ENCODE assay signal across 8 cellular contexts in the genomic region with DNA sequence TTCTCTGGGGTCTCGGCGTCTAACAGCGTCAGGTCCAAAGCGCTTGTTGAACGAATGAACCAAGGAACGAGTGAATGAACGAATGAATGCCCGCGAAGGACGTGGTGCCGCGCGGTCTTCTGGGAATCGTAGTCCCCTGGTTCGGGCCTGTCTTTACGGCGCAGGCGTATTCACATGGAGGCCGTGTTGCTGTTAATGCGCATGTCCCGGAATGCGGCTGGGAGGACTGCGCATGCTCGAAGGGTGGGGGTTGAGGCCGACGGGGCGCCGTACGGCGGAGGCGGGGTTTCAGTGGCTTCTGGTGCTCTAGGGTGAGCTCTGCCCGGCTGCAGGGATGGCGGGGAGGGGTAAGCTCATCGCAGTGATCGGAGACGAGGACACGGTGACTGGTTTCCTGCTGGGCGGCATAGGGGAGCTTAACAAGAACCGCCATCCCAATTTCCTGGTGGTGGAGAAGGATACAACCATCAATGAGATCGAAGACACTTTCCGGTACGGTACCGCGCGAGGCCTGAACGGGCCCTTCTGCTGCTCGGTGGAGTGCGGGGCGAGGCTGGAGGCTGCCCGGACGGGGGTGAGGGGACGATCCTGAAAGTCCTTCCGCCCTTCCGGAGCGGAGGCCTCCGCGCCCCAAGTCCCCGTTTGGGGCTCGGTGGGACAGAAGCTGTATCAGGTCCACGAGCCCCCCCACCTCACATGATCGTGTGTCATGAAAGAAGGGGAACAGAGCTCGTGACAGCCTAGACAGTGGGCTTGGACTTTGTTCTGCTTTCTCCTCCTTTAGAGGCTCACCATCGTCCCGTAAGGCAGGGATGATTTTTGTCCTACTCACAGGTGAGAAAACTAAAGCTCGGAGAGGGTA. TPM values are rescaled to one million over a fixed set of nuclear protein-coding genes. Genes with fewer than 3 reads are reported as not detected.
DNase-seq lines count a peak whose midpoint lies in the region; ATAC-seq and TF ChIP-seq lines count a peak whose summit lies in the region.

A gene with protein sequence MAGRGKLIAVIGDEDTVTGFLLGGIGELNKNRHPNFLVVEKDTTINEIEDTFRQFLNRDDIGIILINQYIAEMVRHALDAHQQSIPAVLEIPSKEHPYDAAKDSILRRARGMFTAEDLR (plus strand): TSS at position 286 of the 862 bp plus-strand sequence. CDS start 49 bp downstream, at position 335.

- no peaks in the 10 kb centered on the region for H3K9me2 ChIP-seq in Karpas-422 (replicated peaks; ENCODE audit: insufficient read depth, low read length)

- H3K27me3 ChIP-seq in Karpas-422 (ENCODE audit: low read length) (no peaks in the 10 kb centered on the region), esophagus muscularis mucosa (no peaks in the 10 kb centered on the region)

- peaks cover 20% of the 10 kb centered on the region for H3K4me1 ChIP-seq in Karpas-422 (ENCODE audit: low read length)
- H3K4me1 ChIP-seq in esophagus muscularis mucosa: peaks cover 46 to 74% (median 60%) of the 10 kb centered on the region in 4 donors

- no peak for TF ChIP-seq CTCF in esophagus muscularis mucosa (IDR thresholded peaks at IDR 0.05)

- DNase-seq in DMS79 treated with DMSO at 0.1 percent for 48 hours (lab: John Stamatoyannopoulos, UW) (peak; percentile 97), Karpas-422 (peak; percentile 99), RKO (ENCODE audit: low spot score) (peak; percentile 99), activated T-helper 1 cell treated with Interleukin-2 at 50 U/mL for 16 hours (ENCODE audit: low read depth) (peak; percentile 99), esophagus muscularis mucosa (ENCODE audit: extremely low spot score) (peak; percentile 99), myocyte (ENCODE audit: low read depth) (peak; percentile 99)
- peak; percentile 96 for DNase-seq in stimulated activated CD8-positive, alpha-beta memory T cell treated with anti-CD3 and anti-CD28 coated beads, Interleukin-7, amount 100 ng/mL, for 48 hours (ENCODE audit: extremely low read depth in 1 of 2, low read depth in 1 of 2)

- peak within 1 kb of the TSS; percentile 97 for H3K4me2 ChIP-seq in Karpas-422 (ENCODE audit: low read depth, low read length, poor library complexity, severe bottlenecking)

- peak within 1 kb of the TSS; percentile 99 for H3K4me3 ChIP-seq in Karpas-422 (ENCODE audit: low read length)
- H3K4me3 ChIP-seq in esophagus muscularis mucosa: peak within 1 kb of the TSS; percentile 76 to 84 (median 82)

- peaks cover 9% of the 10 kb centered on the region for H4K20me1 ChIP-seq in Karpas-422 (ENCODE audit: insufficient read depth, low read depth, low read length)

- TF ChIP-seq POLR2A in esophagus muscularis mucosa (IDR thresholded peaks at IDR 0.05; ENCODE audit: low read depth): peak; percentile 75

- peak; percentile 87 for ATAC-seq in GM21786 (IDR thresholded peaks at IDR 0.05; ENCODE audit: unreplicated experiment)

- H3K9ac ChIP-seq in Karpas-422 (ENCODE audit: low read length): peak within 1 kb of the TSS; percentile 95

- H2AFZ ChIP-seq in Karpas-422 (ENCODE audit: low read length): peak within 1 kb of the TSS; percentile 92

- WGBS in esophagus muscularis mucosa: under 1% methylated on average over 45 of the region's 65 CpGs

- peaks cover 28% of the 10 kb centered on the region for H3K79me2 ChIP-seq in Karpas-422 (ENCODE audit: low read length)

- intact Hi-C loops in esophagus muscularis mucosa (cut with DNase I): no loop called here

- H3K9me3 ChIP-seq in Karpas-422 (ENCODE audit: low read length) (no peaks in the 10 kb centered on the region), esophagus muscularis mucosa (no peaks in the 10 kb centered on the region)

- H3K36me3 ChIP-seq in Karpas-422 (ENCODE audit: insufficient read depth, low read length) (0 out of 2 replicates have a peak, but pooled peaks cover 6% of the 10 kb centered on the region), esophagus muscularis mucosa (peaks cover 13 to 33% (median 26%) of the 10 kb centered on the region in 4 donors)

- no peak for TF ChIP-seq EP300 in esophagus muscularis mucosa (IDR thresholded peaks at IDR 0.05)

- H3K27ac ChIP-seq in Karpas-422 (ENCODE audit: low read length) (peak within 1 kb of the TSS; percentile 69), esophagus muscularis mucosa (replicated peaks in 1 of 4) (peak within 1 kb of the TSS; percentile 77 to 85 (median 84))

RNA-seq across cellular contexts. Expression of the gene that starts here (rescaled TPM):
- total RNA-seq in Karpas-422 (2014; rRNA removed; shearing (Covaris generic); ENCODE audit: low replicate concordance): 184 and 208 TPM in 2 replicates
- total RNA-seq in esophagus muscularis mucosa: 100 to 1,000 TPM in 2 of 4 donors, 10 to 100 TPM in 2; 74.3 to 108 (median 91.9) TPM
- total RNA-seq in myocyte: 172 and 222 TPM in 2 replicates
- 468 TPM for polyA plus RNA-seq in myocyte (2012)

Comparison
In these comparisons a context has a peak if more than half of its experiments do, and no peak if none do; other contexts are left out.
1. Peak in every context shown above with its lines: DNase-seq, ATAC-seq, H3K4me3 ChIP-seq and H3K27ac ChIP-seq.